In genomic region chr15:60751985-60752952, GRCh38 we compare ENCODE assay signal across 8 cellular contexts.
DNase-seq lines count a peak whose midpoint lies in the region; ATAC-seq and TF ChIP-seq lines count a peak whose summit lies in the region.

No MANE protein-coding gene starts in this region.

- no peak overlapping the region for H4K5ac ChIP-seq in mesendoderm (ENCODE audit: low read length)

- DNase-seq in COR-L47 (lab: John Stamatoyannopoulos, UW) (peak; percentile 43), SJCRH30 (peak; percentile 35 to 69), fibroblast of the conjunctiva (ENCODE audit: low read depth) (peak; percentile 57), progenitor cell of endocrine pancreas (ENCODE audit: low spot score, unreplicated experiment) (no peak), MM.1S (no peak), NCI-H1092 treated with DMSO at 0.1 percent for 48 hours (lab: John Stamatoyannopoulos, UW) (no peak), mesendoderm (no peak)

- H3K27me3 Mint-ChIP-seq in progenitor cell of endocrine pancreas, result no peaks in the 10 kb centered on the region

- H3K9me3 ChIP-seq in SJCRH30 (replicated peaks), result no peaks in the 10 kb centered on the region
- H3K9me3 ChIP-seq in MM.1S (replicated peaks; ENCODE audit: insufficient read depth, low read length), result no peaks in the 10 kb centered on the region

- H4K8ac ChIP-seq in mesendoderm (ENCODE audit: low read depth, low read length), result no peak overlapping the region

- H3K36me3 Mint-ChIP-seq in progenitor cell of endocrine pancreas (ENCODE audit: insufficient read depth), result no peaks in the 10 kb centered on the region

- no peak overlapping the region for H3K18ac ChIP-seq in mesendoderm (ENCODE audit: low read length)

- H2AK5ac ChIP-seq in mesendoderm (ENCODE audit: low read length), result no peak overlapping the region

- H3K4me3 ChIP-seq in SJCRH30, result peak overlapping the region; percentile 41
- no peak overlapping the region for H3K4me3 ChIP-seq in MM.1S (ENCODE audit: low read length)
- no peak overlapping the region for H3K4me3 ChIP-seq in mesendoderm (ENCODE audit: low read length)

- H3K4me3 Mint-ChIP-seq in progenitor cell of endocrine pancreas (ENCODE audit: low read depth), result no peak overlapping the region

- H3K4me1 Mint-ChIP-seq in progenitor cell of endocrine pancreas (ENCODE audit: low read depth), result peaks cover 11% of the 10 kb centered on the region

- no peaks in the 10 kb centered on the region; the same call in 1 of the 2 replicates for H3F3A ChIP-seq in MM.1S (ENCODE audit: insufficient read depth, low read length)

- H3K23ac ChIP-seq in mesendoderm (ENCODE audit: low read length), result no peak overlapping the region

- H3K27me3 ChIP-seq in SJCRH30 (no peaks in the 10 kb centered on the region), MM.1S (replicated peaks; ENCODE audit: insufficient read depth, low read length) (no peaks in the 10 kb centered on the region), mesendoderm (ENCODE audit: insufficient read depth, low read length, poor library complexity) (no peaks in the 10 kb centered on the region)

- H3K36me3 ChIP-seq in SJCRH30, result no peaks in the 10 kb centered on the region
- H3K36me3 ChIP-seq in MM.1S (replicated peaks; ENCODE audit: insufficient read depth, low read length), result no peaks in the 10 kb centered on the region
- no peaks in the 10 kb centered on the region for H3K36me3 ChIP-seq in mesendoderm (ENCODE audit: control insufficient read depth, insufficient read depth, low read length)

- no CpG with 5 or more reads among the region's 21 CpGs for WGBS in mesendoderm (ENCODE audit: extremely low coverage, insufficient coverage, low lambda C conversion rate)

- H3K27ac ChIP-seq in SJCRH30 (peak overlapping the region; percentile 28), MM.1S (ENCODE audit: low read length) (no peak overlapping the region), mesendoderm (ENCODE audit: low read depth, low read length) (no peak overlapping the region)

- H2BK5ac ChIP-seq in mesendoderm (ENCODE audit: low read length), result no peak overlapping the region

- no peak for TF ChIP-seq CTCF in progenitor cell of endocrine pancreas (IDR thresholded peaks at IDR 0.05; ENCODE audit: unreplicated experiment)
- no peak for TF ChIP-seq CTCF in MM.1S (IDR thresholded peaks at IDR 0.05; ENCODE audit: low read length)

- H2BK15ac ChIP-seq in mesendoderm (replicated peaks; ENCODE audit: low read depth), result no peak overlapping the region

- no peak overlapping the region for H3K9ac ChIP-seq in MM.1S (ENCODE audit: low read length)
- H3K9ac ChIP-seq in mesendoderm (ENCODE audit: low read length), result no peak overlapping the region

- H3K79me1 ChIP-seq in mesendoderm (ENCODE audit: low read length), result no peaks in the 10 kb centered on the region

- H3K27ac Mint-ChIP-seq in progenitor cell of endocrine pancreas, result peak overlapping the region; percentile 6

- no peaks in the 10 kb centered on the region for H3K79me2 ChIP-seq in MM.1S (ENCODE audit: low read length)
- H3K79me2 ChIP-seq in mesendoderm (ENCODE audit: control insufficient read depth, insufficient read depth, low read length), result no peaks in the 10 kb centered on the region

- H3K9me3 Mint-ChIP-seq in progenitor cell of endocrine pancreas (ENCODE audit: low read depth), result no peaks in the 10 kb centered on the region

- ATAC-seq in GM19452 (IDR thresholded peaks at IDR 0.05; ENCODE audit: unreplicated experiment), result no peak

- no peak overlapping the region for H3K56ac ChIP-seq in mesendoderm (ENCODE audit: low read length)

- H3K4me1 ChIP-seq in SJCRH30, result peaks cover 7% of the 10 kb centered on the region; the same call in 1 of the 2 replicates
- H3K4me1 ChIP-seq in MM.1S (ENCODE audit: low read length), result peaks cover 17% of the 10 kb centered on the region
- no peaks in the 10 kb centered on the region for H3K4me1 ChIP-seq in mesendoderm (ENCODE audit: control insufficient read depth, low read depth, low read length)

- H3K9me2 ChIP-seq in MM.1S (replicated peaks; ENCODE audit: insufficient read depth, low read length), result no peaks in the 10 kb centered on the region

- no peak overlapping the region for H3K4ac ChIP-seq in mesendoderm (ENCODE audit: low read depth, low read length)

- no peaks in the 10 kb centered on the region for H4K20me1 ChIP-seq in MM.1S (ENCODE audit: insufficient read depth, low read length)

- no peak overlapping the region for H2AFZ ChIP-seq in MM.1S (ENCODE audit: low read length)

- no peak overlapping the region for H2BK120ac ChIP-seq in mesendoderm (ENCODE audit: low read depth, low read length)

- H3K4me2 ChIP-seq in MM.1S (ENCODE audit: low read depth, low read length) (no peak overlapping the region), mesendoderm (ENCODE audit: low read length) (no peak overlapping the region)

Comparison
In these comparisons a context has a peak if more than half of its experiments do, and no peak if none do; other contexts are left out.
1. DNase-seq: peak in COR-L47 (single experiment), SJCRH30 (2 of 2) and fibroblast of the conjunctiva (single experiment); none in progenitor cell of endocrine pancreas (single experiment), MM.1S (single experiment), NCI-H1092 treated with DMSO at 0.1 percent for 48 hours (single experiment) and mesendoderm (single experiment).